Comparison of ENCODE assay signal across 19 cellular contexts in the genomic region with DNA sequence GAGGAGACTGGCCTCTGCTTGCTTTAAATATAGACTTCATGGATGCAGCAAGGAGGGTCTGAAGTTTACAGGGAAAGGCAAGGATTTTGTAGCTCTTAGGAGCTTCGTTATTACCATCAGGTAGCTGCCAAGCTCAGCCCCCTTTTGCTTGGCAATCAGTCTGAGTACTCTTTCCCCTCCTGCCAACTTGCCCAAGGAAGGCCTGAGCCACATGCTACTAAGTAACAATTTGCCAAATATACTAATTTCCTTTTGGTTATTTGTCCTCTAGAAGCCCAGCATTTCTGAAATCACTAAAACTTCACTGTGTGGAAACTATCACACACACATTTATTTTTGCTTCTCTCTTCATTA.
DNase-seq lines count a peak whose midpoint lies in the region; ATAC-seq, FAIRE-seq and TF ChIP-seq lines count a peak whose summit lies in the region.
"Had no signal": no experiment of that assay in that cellular context is flagged by ENCODE, and none has a peak within 500 bp of the region (broad histone marks: within the 10 kb centered on the region; RNA-seq: fewer than 3 reads in every experiment).

No MANE protein-coding gene starts in this region.

- H3K4me2 ChIP-seq in Loucy (ENCODE audit: low read depth, low read length, poor library complexity, severe bottlenecking), result peak overlapping the region; percentile 54

- no TSS peak for BruUV-seq in A673 (replicated peaks; lab: Mats Ljungman, UMichigan)

- H4K20me1 ChIP-seq in Loucy (ENCODE audit: insufficient read depth, low read length, poor library complexity, severe bottlenecking), result no peaks in the 10 kb centered on the region

- H3K79me2 ChIP-seq in Loucy (ENCODE audit: insufficient read depth, low read length), result no peaks in the 10 kb centered on the region

- CTCF ChIA-PET in A673 (lab: Charles Lee), result no interaction called here

- H3K9me2 ChIP-seq in Loucy (replicated peaks; ENCODE audit: low read depth, low read length), result no peaks in the 10 kb centered on the region

- no peak for TF ChIP-seq CTCF in A673 (conservative IDR thresholded peaks at IDR 0.05; ENCODE audit: low read depth, low read length)
- TF ChIP-seq CTCF in Loucy (conservative IDR thresholded peaks at IDR 0.05; ENCODE audit: low read length), result no peak
- no peak for TF ChIP-seq CTCF in colonic mucosa (IDR thresholded peaks at IDR 0.05)
- TF ChIP-seq CTCF in pancreas (IDR thresholded peaks at IDR 0.05), result no peak

- peak overlapping the region; percentile 80 for H2AFZ ChIP-seq in Loucy (ENCODE audit: low read length)

- H3K9ac ChIP-seq in Loucy (ENCODE audit: low read depth, low read length, poor library complexity, severe bottlenecking), result peak overlapping the region; percentile 12
- no peak overlapping the region for H3K9ac ChIP-seq in colonic mucosa (ENCODE audit: low read depth in 2 of 2, low read length in 2 of 2)

- H3K4me1 ChIP-seq in A673 (ENCODE audit: insufficient read depth, low read length, poor library complexity, severe bottlenecking), result peaks cover 6% of the 10 kb centered on the region
- peaks cover 30% of the 10 kb centered on the region for H3K4me1 ChIP-seq in Loucy (ENCODE audit: insufficient read depth, low read length, poor library complexity, severe bottlenecking)
- H3K4me1 ChIP-seq in colonic mucosa, result no peaks in the 10 kb centered on the region
- H3K4me1 ChIP-seq in pancreas, result peaks cover 17 to 37% (median 34%) of the 10 kb centered on the region in 3 donors

- 5 to 6% methylated on average over 1 of the region's 1 CpG for WGBS in pancreas, 2 donors

- POLR2A ChIA-PET in A673 (lab: Charles Lee; ENCODE audit: low non-redundant PET), result no interaction called here

- H3K36me3 ChIP-seq in A673 (ENCODE audit: insufficient read depth, low read length, poor library complexity, severe bottlenecking) (no peaks in the 10 kb centered on the region), Loucy (ENCODE audit: insufficient read depth, low read length) (no peaks in the 10 kb centered on the region), colonic mucosa (no peaks in the 10 kb centered on the region), pancreas (no peaks in the 10 kb centered on the region)

- H3K4me3 ChIP-seq in A673 (ENCODE audit: low read depth, low read length, poor library complexity, severe bottlenecking), result no peak overlapping the region
- peak overlapping the region; percentile 26 for H3K4me3 ChIP-seq in Loucy (ENCODE audit: low read length, poor library complexity, severe bottlenecking)
- H3K4me3 ChIP-seq in colonic mucosa, result no peak overlapping the region
- no peak overlapping the region for H3K4me3 ChIP-seq in pancreas

- intact Hi-C loops in A673 (cut with micrococcal nuclease; ENCODE audit: unreplicated experiment), result no loop called here
- intact Hi-C loops in colonic mucosa (cut with DNase I), result no loop called here
- intact Hi-C loops in pancreas (cut with DNase I), result no loop called here

- peak in 1 of 4 donors; percentile 30 for ATAC-seq in pancreas
- no peak for ATAC-seq in HG03108 (IDR thresholded peaks at IDR 0.05; ENCODE audit: unreplicated experiment)

- no peak for FAIRE-seq in pancreas (lab: Jason Lieb, UNC)
- FAIRE-seq: islet of Langerhans had no signal

- DNase-seq in A673 (ENCODE audit: low spot score), result no peak
- DNase-seq in colonic mucosa, result no peak
- DNase-seq in pancreas, result no peak
- no peak for DNase-seq in activated effector memory CD4-positive, alpha-beta T cell treated with anti-CD3 and anti-CD28 coated beads, Interleukin-2, amount 50 U/mL, for 16 hours
- no peak for DNase-seq in NCI-H1105 treated with DMSO at 0.1 percent for 48 hours (lab: John Stamatoyannopoulos, UW)
- no peak for DNase-seq in effector CD8-positive, alpha-beta T cell (lab: John Stamatoyannopoulos, UW)
- DNase-seq: ACHN; activated CD4-positive, alpha-beta T cell treated with anti-CD3 and anti-CD28 coated beads, Interleukin-2, amount 10 ng/mL, durations not matched to agents 24 days and 14 days; activated naive CD8-positive, alpha-beta T cell treated with anti-CD3 and anti-CD28 coated beads for 36 hours; activated T-cell treated with anti-CD3 and anti-CD28 coated beads for 4 hours; Caco-2; GF-D8; glutamatergic neuron; mesendoderm; NCI-H2171; T1000 had no signal

- 0 out of 2 replicates have a peak, but pooled peaks cover 5% of the 10 kb centered on the region for H3F3A ChIP-seq in Loucy (ENCODE audit: low read depth)

- H3K9me3 ChIP-seq in A673 (ENCODE audit: low read depth, low read length, poor library complexity, severe bottlenecking) (no peaks in the 10 kb centered on the region), Loucy (ENCODE audit: insufficient read depth, low read depth, low read length) (peaks cover 6% of the 10 kb centered on the region; the same call in 1 of the 2 replicates), colonic mucosa (no peaks in the 10 kb centered on the region), pancreas (no peaks in the 10 kb centered on the region)
- H3K9me3 ChIP-seq: Caco-2 had no signal

- no peaks in the 10 kb centered on the region for H3K27me3 ChIP-seq in A673 (replicated peaks; ENCODE audit: insufficient read depth, low read depth, low read length, poor library complexity)
- H3K27me3 ChIP-seq in Loucy (ENCODE audit: insufficient read depth, low read length, poor library complexity, severe bottlenecking), result no peaks in the 10 kb centered on the region
- no peaks in the 10 kb centered on the region for H3K27me3 ChIP-seq in colonic mucosa
- no peaks in the 10 kb centered on the region for H3K27me3 ChIP-seq in pancreas

- H3K27ac ChIP-seq in A673 (ENCODE audit: low read depth, low read length, poor library complexity, severe bottlenecking), result peak overlapping the region; percentile 66
- peak overlapping the region; percentile 23 for H3K27ac ChIP-seq in colonic mucosa
- H3K27ac ChIP-seq in pancreas, result peak overlapping the region in 3 of 4 donors; percentile 36 to 57 (median 48)
